ENCODE assay signal across 19 cellular contexts in genomic region chr6:108693406-108694154, GRCh38.
"Had no signal": no experiment of that assay in that cellular context is flagged by ENCODE, and none has a peak within 500 bp of the region (broad histone marks: within the 10 kb centered on the region; RNA-seq: fewer than 3 reads in every experiment).

No MANE protein-coding gene starts in this region.

- DNase-seq: dermis blood vessel endothelial cell; endodermal cell; erythroblast; foreskin keratinocyte; head of caudate nucleus; left colon; mesendoderm; naive thymus-derived CD8-positive, alpha-beta T cell; nucleus accumbens; pancreas; right cardiac atrium; stimulated activated CD4-positive, alpha-beta T cell treated with anti-CD3 and anti-CD28 coated beads, Interleukin-2, amount 100 ng/mL, for 48 hours; tibial artery; upper lobe of right lung had no signal

- H3K27ac Mint-ChIP-seq: endodermal cell; progenitor cell of endocrine pancreas; stimulated activated naive CD8-positive, alpha-beta T cell treated with anti-CD3 and anti-CD28 coated beads, Interleukin-15, Interleukin-2, amounts not matched to agents 100 ng/mL and 50 ng/mL, for 24 hours had no signal

- H3K27me3 Mint-ChIP-seq: naive thymus-derived CD8-positive, alpha-beta T cell; progenitor cell of endocrine pancreas; stimulated activated naive CD8-positive, alpha-beta T cell treated with anti-CD3 and anti-CD28 coated beads, Interleukin-15, Interleukin-2, amounts not matched to agents 100 ng/mL and 50 ng/mL, for 24 hours had no signal

- H3K9me3 ChIP-seq: pancreas, tibial artery, upper lobe of right lung, vagina had no signal

- H3K9me3 Mint-ChIP-seq: endodermal cell; naive thymus-derived CD8-positive, alpha-beta T cell; stimulated activated naive CD8-positive, alpha-beta T cell treated with anti-CD3 and anti-CD28 coated beads, Interleukin-15, Interleukin-2, amounts not matched to agents 100 ng/mL and 50 ng/mL, for 24 hours had no signal

- H3K27ac ChIP-seq: foreskin keratinocyte, hepatocyte, pancreas, tibial artery, upper lobe of right lung, vagina had no signal

- H3K4me3 ChIP-seq: hepatocyte, pancreas, smooth muscle cell, tibial artery, upper lobe of right lung, vagina had no signal

- ATAC-seq: foreskin keratinocyte; left colon; naive thymus-derived CD8-positive, alpha-beta T cell; pancreas; right cardiac atrium; upper lobe of right lung had no signal

- H3K27me3 ChIP-seq: foreskin keratinocyte, hepatocyte, pancreas, tibial artery, upper lobe of right lung, vagina had no signal

- H3K36me3 ChIP-seq: pancreas, tibial artery, upper lobe of right lung, vagina had no signal

- H3K4me3 Mint-ChIP-seq: endodermal cell; naive thymus-derived CD8-positive, alpha-beta T cell; stimulated activated naive CD8-positive, alpha-beta T cell treated with anti-CD3 and anti-CD28 coated beads, Interleukin-15, Interleukin-2, amounts not matched to agents 100 ng/mL and 50 ng/mL, for 24 hours had no signal
